10 cellular contexts compared by ENCODE assay signal in the genomic region with DNA sequence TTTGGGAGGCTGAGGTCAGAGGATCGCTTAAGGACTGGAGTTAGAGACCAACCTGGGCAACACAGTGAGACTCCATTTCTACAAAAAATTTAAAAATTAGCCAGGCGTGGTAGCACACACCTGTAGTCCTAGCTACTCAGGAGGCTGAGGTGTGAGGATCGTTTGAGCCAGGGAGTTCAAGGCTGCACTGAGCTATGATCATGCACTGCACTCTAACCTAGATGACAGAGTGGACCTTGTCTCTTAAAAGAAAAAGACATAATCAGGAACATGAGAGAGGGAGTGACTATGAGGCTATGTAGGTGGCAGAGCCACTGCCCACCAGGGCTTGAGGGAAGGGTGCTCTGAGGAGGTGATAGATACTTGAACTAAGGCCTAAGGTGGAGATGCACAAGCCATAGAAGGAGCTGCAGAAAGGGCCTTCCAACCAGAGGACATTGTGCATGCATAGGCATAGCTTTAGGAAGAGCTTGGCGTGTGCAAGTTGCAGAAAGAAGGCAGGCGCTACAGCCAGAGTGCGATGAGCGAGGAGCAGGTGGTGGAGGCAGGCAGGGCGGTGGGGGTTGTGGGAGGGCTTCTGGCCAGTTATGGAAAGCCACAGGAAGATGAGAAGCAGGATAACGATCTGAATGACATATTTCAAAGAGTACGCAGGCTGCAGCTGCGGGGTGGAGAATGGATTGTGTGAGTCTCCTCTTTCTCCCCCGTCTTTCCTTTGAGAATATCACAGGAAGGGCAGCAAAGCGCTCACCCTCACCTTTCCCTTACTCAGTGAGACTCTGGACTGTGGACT. TPM values are rescaled to one million over a fixed set of nuclear protein-coding genes. Genes with fewer than 3 reads are reported as not detected.
A peak's percentile ranks its signal among the peaks of the same experiment; 100 is the strongest.
DNase-seq lines count a peak whose midpoint lies in the region; ATAC-seq, FAIRE-seq and TF ChIP-seq lines count a peak whose summit lies in the region.
"Had no signal": no experiment of that assay in that cellular context is flagged by ENCODE, and none has a peak within 500 bp of the region (broad histone marks: within the 10 kb centered on the region; RNA-seq: fewer than 3 reads in every experiment).

No MANE protein-coding gene starts in this region.

- no peak overlapping the region for H3K4ac ChIP-seq in trophoblast cell (ENCODE audit: low read depth, low read length)

- H3K4me2 ChIP-seq in astrocyte (ENCODE audit: low read length) (peak overlapping the region; percentile 96), trophoblast cell (ENCODE audit: low read length) (no peak overlapping the region)

- H4K91ac ChIP-seq in trophoblast cell (ENCODE audit: low read depth, low read length): no peak overlapping the region

- no peak overlapping the region for H2BK5ac ChIP-seq in trophoblast cell (ENCODE audit: low read depth, low read length, poor library complexity)

- no peak overlapping the region for H2BK120ac ChIP-seq in trophoblast cell (ENCODE audit: insufficient read depth, low read length, poor library complexity)

- H3K79me2 ChIP-seq in astrocyte (ENCODE audit: insufficient read depth, low read length) (no peaks in the 10 kb centered on the region), trophoblast cell (ENCODE audit: control insufficient read depth, insufficient read depth, low read length, poor library complexity) (no peaks in the 10 kb centered on the region)

- H3K36me3 ChIP-seq in astrocyte (ENCODE audit: insufficient read depth, low read length) (no peaks in the 10 kb centered on the region), trophoblast cell (ENCODE audit: control insufficient read depth in 1 of 2, insufficient read depth in 2 of 2, low read length in 2 of 2) (no peaks in the 10 kb centered on the region)

- H3K14ac ChIP-seq in trophoblast cell (ENCODE audit: low read length): no peak overlapping the region

- no peak for TF ChIP-seq CTCF in astrocyte (IDR thresholded peaks at IDR 0.05; ENCODE audit: insufficient read depth, low read depth, low read length)

- no peak overlapping the region for H3K18ac ChIP-seq in trophoblast cell (ENCODE audit: low read length)

- no peak for FAIRE-seq in astrocyte (lab: Jason Lieb, UNC)
- FAIRE-seq: GM18507 had no signal

- peaks cover 5% of the 10 kb centered on the region for H3K27me3 Mint-ChIP-seq in T-helper 1 cell treated with Interleukin-12 subunit alpha and Interleukin-12 subunit beta and Interleukin-4 antibody, amounts not matched to agents 30 μg/mL and 1 μg/mL, for 36 hours (ENCODE audit: low read depth)
- peaks cover 4% of the 10 kb centered on the region for H3K27me3 Mint-ChIP-seq in astrocyte (ENCODE audit: low read depth, unreplicated experiment)

- peak overlapping the region; percentile 14 for H3K27ac Mint-ChIP-seq in T-helper 1 cell treated with Interleukin-12 subunit alpha and Interleukin-12 subunit beta and Interleukin-4 antibody, amounts not matched to agents 30 μg/mL and 1 μg/mL, for 36 hours
- H3K27ac Mint-ChIP-seq in astrocyte (ENCODE audit: unreplicated experiment): no peak overlapping the region

- peak overlapping the region; percentile 86 for H3K27ac ChIP-seq in astrocyte (ENCODE audit: low read depth, low read length)
- H3K27ac ChIP-seq in trophoblast cell (ENCODE audit: low read depth, low read length): no peak overlapping the region

- DNase-seq in T-helper 1 cell (no peak), NCI-H446 (lab: John Stamatoyannopoulos, UW) (peak; percentile 38 to 72), astrocyte (ENCODE audit: low read depth) (peak; percentile 91), trophoblast cell (peak; percentile 74 to 85), SKM-1 (lab: John Stamatoyannopoulos, UW; ENCODE audit: unreplicated experiment) (no peak)

- no peaks in the 10 kb centered on the region for H3K79me1 ChIP-seq in trophoblast cell (ENCODE audit: low read length)

- no peaks in the 10 kb centered on the region for H3K27me3 ChIP-seq in astrocyte (ENCODE audit: insufficient read depth, low read length)
- no peaks in the 10 kb centered on the region for H3K27me3 ChIP-seq in trophoblast cell (ENCODE audit: insufficient read depth, low read length)

- no peak overlapping the region for H2AK5ac ChIP-seq in trophoblast cell (ENCODE audit: low read length)

- H3K4me3 ChIP-seq in astrocyte (ENCODE audit: insufficient read depth, low read depth, low read length): peak overlapping the region; percentile 18
- no peak overlapping the region for H3K4me3 ChIP-seq in trophoblast cell (ENCODE audit: low read depth, low read length)

- H3K23ac ChIP-seq in trophoblast cell (ENCODE audit: low read length): no peak overlapping the region

- H3K9me3 ChIP-seq in astrocyte (ENCODE audit: insufficient read depth, low read depth, low read length): no peaks in the 10 kb centered on the region
- no peaks in the 10 kb centered on the region for H3K9me3 ChIP-seq in trophoblast cell (ENCODE audit: insufficient read depth, low read depth, low read length)

- no peaks in the 10 kb centered on the region for H3K9me3 Mint-ChIP-seq in T-helper 1 cell treated with Interleukin-12 subunit alpha and Interleukin-12 subunit beta and Interleukin-4 antibody, amounts not matched to agents 30 μg/mL and 1 μg/mL, for 36 hours
- no peaks in the 10 kb centered on the region for H3K9me3 Mint-ChIP-seq in astrocyte (ENCODE audit: unreplicated experiment)
- H3K9me3 Mint-ChIP-seq: stimulated activated naive CD8-positive, alpha-beta T cell treated with anti-CD3 and anti-CD28 coated beads, Interleukin-15, Interleukin-2, amounts not matched to agents 100 ng/mL and 50 ng/mL, for 24 hours had no signal

- no peaks in the 10 kb centered on the region for H4K20me1 ChIP-seq in astrocyte (ENCODE audit: insufficient read depth, low read length)

- H3K4me1 Mint-ChIP-seq in T-helper 1 cell treated with Interleukin-12 subunit alpha and Interleukin-12 subunit beta and Interleukin-4 antibody, amounts not matched to agents 30 μg/mL and 1 μg/mL, for 36 hours (ENCODE audit: low read depth): peaks cover 27% of the 10 kb centered on the region
- H3K4me1 Mint-ChIP-seq in astrocyte (ENCODE audit: low read depth, unreplicated experiment): peaks cover 25% of the 10 kb centered on the region

- H4K8ac ChIP-seq in trophoblast cell (ENCODE audit: low read depth, low read length): no peak overlapping the region

- no peak overlapping the region for H3K4me3 Mint-ChIP-seq in T-helper 1 cell treated with Interleukin-12 subunit alpha and Interleukin-12 subunit beta and Interleukin-4 antibody, amounts not matched to agents 30 μg/mL and 1 μg/mL, for 36 hours
- H3K4me3 Mint-ChIP-seq in astrocyte (ENCODE audit: unreplicated experiment): peak overlapping the region; percentile 1

- H2AFZ ChIP-seq in astrocyte (ENCODE audit: low read depth, low read length) (no peak overlapping the region), trophoblast cell (ENCODE audit: insufficient read depth, low read length, poor library complexity) (no peak overlapping the region)

- no peak overlapping the region for H4K12ac ChIP-seq in trophoblast cell (ENCODE audit: low read depth, low read length)

- H3K36me3 Mint-ChIP-seq in T-helper 1 cell treated with Interleukin-12 subunit alpha and Interleukin-12 subunit beta and Interleukin-4 antibody, amounts not matched to agents 30 μg/mL and 1 μg/mL, for 36 hours (ENCODE audit: low read depth): no peaks in the 10 kb centered on the region
- H3K36me3 Mint-ChIP-seq in astrocyte (ENCODE audit: low read depth, unreplicated experiment): no peaks in the 10 kb centered on the region

- peaks cover 34% of the 10 kb centered on the region for H3K4me1 ChIP-seq in astrocyte (ENCODE audit: insufficient read depth, low read length)
- H3K4me1 ChIP-seq in trophoblast cell (ENCODE audit: control insufficient read depth in 1 of 2, insufficient read depth in 2 of 2, low read length in 2 of 2): peaks cover 0 to 8% of the 10 kb centered on the region in 2 experiments

- H3K9ac ChIP-seq in astrocyte (ENCODE audit: low read length) (peak overlapping the region; percentile 77), trophoblast cell (ENCODE audit: low read length) (no peak overlapping the region)

- H2BK12ac ChIP-seq in trophoblast cell (ENCODE audit: low read length): no peak overlapping the region

- ATAC-seq in GM18861 (IDR thresholded peaks at IDR 0.05; ENCODE audit: unreplicated experiment): no peak
- no peak for ATAC-seq in HG03108 (IDR thresholded peaks at IDR 0.05; ENCODE audit: unreplicated experiment)

- no CpG with 5 or more reads among the region's 13 CpGs for WGBS in trophoblast cell (ENCODE audit: extremely low coverage, insufficient coverage, insufficient read length)

RNA-seq across cellular contexts. Expression of a gene that starts 49.0 kb away (rescaled TPM):
- total RNA-seq in astrocyte: 5.8 and 6.9 TPM in 2 replicates
- polyA plus RNA-seq in trophoblast cell (2013): 0.21 and 0.22 TPM in 2 replicates

Comparison
In these comparisons a context has a peak if more than half of its experiments do, and no peak if none do; other contexts are left out.
1. DNase-seq: peak in NCI-H446 (2 of 2), astrocyte (single experiment) and trophoblast cell (2 of 2); none in T-helper 1 cell (0 of 5) and SKM-1 (single experiment).